ENCODE assay signal across 10 cellular contexts in the genomic region with DNA sequence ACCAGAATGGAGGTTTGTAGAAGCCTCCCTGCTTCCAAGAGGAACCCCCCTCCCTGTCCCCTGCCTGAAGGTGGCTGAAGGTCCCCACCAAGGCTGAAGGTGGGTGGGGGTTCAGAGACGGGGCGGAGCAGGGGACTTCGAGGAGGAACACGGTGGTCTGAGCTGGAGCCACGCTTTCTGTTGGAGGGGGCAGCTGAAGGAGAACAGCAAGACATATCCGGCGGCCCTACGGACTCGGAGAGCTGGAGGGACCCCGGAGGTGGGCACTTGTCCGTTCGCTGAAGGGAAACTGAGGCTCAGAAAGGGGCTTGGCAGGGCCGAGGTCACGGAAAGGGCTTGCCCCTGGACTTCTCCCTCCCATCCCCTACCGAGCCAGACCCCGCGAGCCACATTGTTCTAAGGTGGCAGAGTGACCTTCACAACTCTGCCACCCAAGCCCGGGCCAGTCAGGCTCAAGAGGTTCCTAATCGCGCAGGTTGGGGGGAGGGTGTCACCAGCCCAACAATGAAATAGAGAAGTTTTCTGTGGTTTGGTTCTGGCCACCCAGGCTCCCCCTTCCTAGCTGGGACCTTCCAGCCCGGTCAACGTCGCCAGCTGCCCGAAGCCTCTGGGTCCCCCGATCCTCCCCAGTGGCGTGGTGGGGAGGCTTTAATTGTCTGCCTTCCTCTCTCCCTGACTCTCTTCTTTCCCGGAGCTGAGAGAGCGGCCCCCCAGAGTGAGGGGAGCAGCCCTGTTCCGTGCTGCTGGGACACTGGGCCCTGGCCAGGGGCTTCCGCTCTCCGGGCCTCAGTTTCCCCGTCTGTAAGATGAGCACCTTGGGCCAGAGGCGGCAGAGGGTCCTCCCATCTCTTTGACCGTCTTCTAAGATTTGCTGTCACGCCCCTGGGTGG. TPM values are rescaled to one million over a fixed set of nuclear protein-coding genes. Genes with fewer than 3 reads are reported as not detected.
A peak's percentile ranks its signal among the peaks of the same experiment; 100 is the strongest.
DNase-seq lines count a peak whose midpoint lies in the region; ATAC-seq and TF ChIP-seq lines count a peak whose summit lies in the region.
"Had no signal": no experiment of that assay in that cellular context is flagged by ENCODE, and none has a peak within 500 bp of the region (broad histone marks: within the 10 kb centered on the region; RNA-seq: fewer than 3 reads in every experiment).

No MANE protein-coding gene starts in this region.

- no peaks in the 10 kb centered on the region for H3K36me3 ChIP-seq in heart right ventricle
- no peaks in the 10 kb centered on the region for H3K36me3 ChIP-seq in thoracic aorta
- H3K36me3 ChIP-seq: esophagus muscularis mucosa had no signal

- H3K27me3 Mint-ChIP-seq in glutamatergic neuron (ENCODE audit: unreplicated experiment) = peaks cover 23% of the 10 kb centered on the region

- H3K9me3 ChIP-seq in heart right ventricle (no peaks in the 10 kb centered on the region), thoracic aorta (no peaks in the 10 kb centered on the region)
- H3K9me3 ChIP-seq: esophagus muscularis mucosa had no signal

- 2% methylated on average over 34 to 35 of the region's 35 CpGs for WGBS in heart right ventricle, 2 donors

- peak overlapping the region; percentile 99 for H3K27ac Mint-ChIP-seq in glutamatergic neuron (ENCODE audit: unreplicated experiment)

- H3K4me3 Mint-ChIP-seq in glutamatergic neuron (ENCODE audit: unreplicated experiment) = peak overlapping the region; percentile 91

- DNase-seq in heart right ventricle (no peak), Right ventricle myocardium inferior (ENCODE audit: missing footprints) (no peak), NCI-H69 (lab: John Stamatoyannopoulos, UW) (peak; percentile 57), glutamatergic neuron (peak; percentile 59), thoracic aorta (ENCODE audit: low spot score) (no peak), glomerular visceral epithelial cell (ENCODE audit: extremely low spot score) (no peak), RKO (ENCODE audit: low spot score) (no peak)
- DNase-seq: NCI-H187 had no signal

- no peak for ATAC-seq in heart right ventricle
- ATAC-seq in Right ventricle myocardium inferior = no peak
- no peak for ATAC-seq in thoracic aorta (ENCODE audit: insufficient number of reproducible peaks, low FRiP score, low read depth)
- no peak for ATAC-seq in GM19324 (IDR thresholded peaks at IDR 0.05; ENCODE audit: low FRiP score, unreplicated experiment)

- H3K36me3 Mint-ChIP-seq in glutamatergic neuron (ENCODE audit: unreplicated experiment) = no peaks in the 10 kb centered on the region

- H3K4me1 ChIP-seq in heart right ventricle (peaks cover 29 to 54% (median 48%) of the 10 kb centered on the region in 9 donors), thoracic aorta (ENCODE audit: control insufficient read depth in 1 of 2, low read depth in 2 of 2) (peaks cover 20 to 51% of the 10 kb centered on the region in 2 donors)

- H3K4me1 Mint-ChIP-seq in glutamatergic neuron (ENCODE audit: low read depth, unreplicated experiment) = peaks cover 16% of the 10 kb centered on the region

- H3K27me3 ChIP-seq in heart right ventricle = peaks cover 29 to 84% (median 76%) of the 10 kb centered on the region in 7 donors
- H3K27me3 ChIP-seq in thoracic aorta (replicated peaks; ENCODE audit: insufficient read depth) = peaks cover 20% of the 10 kb centered on the region

- H3K27ac ChIP-seq in heart right ventricle (no peak overlapping the region), thoracic aorta (no peak overlapping the region)
- H3K27ac ChIP-seq: esophagus muscularis mucosa had no signal

- peak overlapping the region in 6 of 10 donors; percentile 8 to 16 (median 11) for H3K4me3 ChIP-seq in heart right ventricle
- peak overlapping the region; percentile 21 for H3K4me3 ChIP-seq in thoracic aorta

- intact Hi-C loops in heart right ventricle (cut with DNase I) = no loop called here
- intact Hi-C loops in Right ventricle myocardium inferior (cut with DNase I) = no loop called here

- TF ChIP-seq CTCF in heart right ventricle (IDR thresholded peaks at IDR 0.05) (no peak), glutamatergic neuron (IDR thresholded peaks at IDR 0.05; ENCODE audit: partially characterized antibody, unreplicated experiment) (no peak), thoracic aorta (IDR thresholded peaks at IDR 0.05) (no peak)

- H3K9me3 Mint-ChIP-seq in glutamatergic neuron (ENCODE audit: unreplicated experiment) = peaks cover 13% of the 10 kb centered on the region

RNA-seq across cellular contexts. Expression of a gene that starts 15.5 kb away (rescaled TPM):
- total RNA-seq in heart right ventricle = under 1 TPM in 1 of 10 donors, not detected in 9; 0.72 TPM
- polyA plus RNA-seq in heart right ventricle = not detected
- not detected for total RNA-seq in Right ventricle myocardium inferior
- 91.1 TPM for total RNA-seq in glutamatergic neuron (ENCODE audit: unreplicated experiment)
- under 1 TPM in 1 of 2 donors, not detected in 1; 0.99 TPM for total RNA-seq in thoracic aorta

RNA-seq across cellular contexts. Expression of a gene that starts 18.6 kb away (rescaled TPM):
- total RNA-seq in heart right ventricle (10 to 100 TPM; 52.0 to 94.2 (median 61.6) TPM), Right ventricle myocardium inferior (85.9 TPM), glutamatergic neuron (ENCODE audit: unreplicated experiment) (87.9 TPM), thoracic aorta (10 to 100 TPM; 44.1 to 60.8 TPM)
- 100 to 1,000 TPM; 135 to 240 TPM for polyA plus RNA-seq in heart right ventricle

RNA-seq across cellular contexts. Expression of a gene that starts 56.6 kb away (rescaled TPM):
- 10 to 100 TPM in 5 of 10 donors, 1 to 10 TPM in 5; 4.8 to 22.4 (median 10.0) TPM for total RNA-seq in heart right ventricle
- 10 to 100 TPM; 19.3 to 45.5 TPM for polyA plus RNA-seq in heart right ventricle
- 17.4 TPM for total RNA-seq in Right ventricle myocardium inferior
- total RNA-seq in glutamatergic neuron (ENCODE audit: unreplicated experiment) = 4.0 TPM
- 100 to 1,000 TPM; 114 to 151 TPM for total RNA-seq in thoracic aorta

Comparison
In these comparisons a context has a peak if more than half of its experiments do, and no peak if none do; other contexts are left out.
1. DNase-seq: peak in NCI-H69 (single experiment) and glutamatergic neuron (single experiment); none in heart right ventricle (0 of 2), Right ventricle myocardium inferior (single experiment), thoracic aorta (single experiment), glomerular visceral epithelial cell (single experiment) and RKO (single experiment).
2. RNA of a gene that starts 15.5 kb away (total RNA-seq): 91.1 TPM in glutamatergic neuron (single experiment); 0.99 TPM in thoracic aorta, not detected in Right ventricle myocardium inferior (single experiment) and 0.72 TPM in heart right ventricle; every median in the first group is over 10 times any median in the second.